Comparison of ENCODE assay signal across 17 cellular contexts in genomic region chr13:24243311-24243710, GRCh38.
A peak's percentile ranks its signal among the peaks of the same experiment; 100 is the strongest.
DNase-seq lines count a peak whose midpoint lies in the region; ATAC-seq, FAIRE-seq and TF ChIP-seq lines count a peak whose summit lies in the region.
"Had no signal": no experiment of that assay in that cellular context is flagged by ENCODE, and none has a peak within 500 bp of the region (broad histone marks: within the 10 kb centered on the region; RNA-seq: fewer than 3 reads in every experiment).

No MANE protein-coding gene starts in this region.

- H3K4me3 Mint-ChIP-seq in stimulated activated naive CD8-positive, alpha-beta T cell treated with anti-CD3 and anti-CD28 coated beads, Interleukin-15, amount 100 ng/mL, for 72 hours = no peak overlapping the region

- peak overlapping the region; percentile 18 for H3K27ac ChIP-seq in cardiac muscle cell
- no peak overlapping the region for H3K27ac ChIP-seq in upper lobe of left lung
- H3K27ac ChIP-seq: SK-N-MC had no signal

- no peaks in the 10 kb centered on the region for H3K27me3 ChIP-seq in cardiac muscle cell
- H3K27me3 ChIP-seq in upper lobe of left lung = no peaks in the 10 kb centered on the region

- TF ChIP-seq POLR2A in upper lobe of left lung (IDR thresholded peaks at IDR 0.05) = no peak

- WGBS in upper lobe of left lung, 2 donors = 49 to 71% methylated on average over 2 of the region's 2 CpGs

- TF ChIP-seq EP300 in upper lobe of left lung (IDR thresholded peaks at IDR 0.05) = no peak

- no peaks in the 10 kb centered on the region for H3K9me3 ChIP-seq in cardiac muscle cell (ENCODE audit: low read depth)
- no peaks in the 10 kb centered on the region for H3K9me3 ChIP-seq in upper lobe of left lung
- H3K9me3 ChIP-seq: Caco-2 had no signal

- no peak for FAIRE-seq in HTR-8/SVneo (lab: Jason Lieb, UNC)

- H3K27ac Mint-ChIP-seq in stimulated activated naive CD8-positive, alpha-beta T cell treated with anti-CD3 and anti-CD28 coated beads, Interleukin-15, amount 100 ng/mL, for 72 hours = no peak overlapping the region

- peaks cover 20% of the 10 kb centered on the region for H3K4me1 Mint-ChIP-seq in stimulated activated naive CD8-positive, alpha-beta T cell treated with anti-CD3 and anti-CD28 coated beads, Interleukin-15, amount 100 ng/mL, for 72 hours

- H3K27me3 Mint-ChIP-seq in stimulated activated naive CD8-positive, alpha-beta T cell treated with anti-CD3 and anti-CD28 coated beads, Interleukin-15, amount 100 ng/mL, for 72 hours = no peaks in the 10 kb centered on the region

- DNase-seq in cardiac muscle cell (ENCODE audit: low read depth in 1 of 2, low spot score in 1 of 2) (no peak), cardiac septum (ENCODE audit: low spot score) (no peak), NOMO-1 treated with dmso at 0.1 percent for 144 hours (lab: John Stamatoyannopoulos, UW; ENCODE audit: unreplicated experiment) (peak; percentile 67), fibroblast of gingiva (ENCODE audit: low read depth) (peak; percentile 14), upper lobe of left lung (no peak), HTR-8/SVneo (ENCODE audit: insufficient read length, low spot score) (no peak)
- DNase-seq in stimulated activated naive CD8-positive, alpha-beta T cell treated with anti-CD3 and anti-CD28 coated beads, Interleukin-15, amount 100 ng/mL, for 72 hours = no peak
- DNase-seq: 8988T, C1 segment of cervical spinal cord, Caco-2, HCEC 1CT, KBM-7, NCI-H2029, NCI-H2171 treated with DMSO at 0.1 percent for 48 hours, NCI-H510A had no signal

- TF ChIP-seq CTCF in cardiac muscle cell (IDR thresholded peaks at IDR 0.05; ENCODE audit: low read depth, low read length) (no peak), upper lobe of left lung (IDR thresholded peaks at IDR 0.05) (no peak)

- H3K36me3 ChIP-seq in cardiac muscle cell (no peaks in the 10 kb centered on the region), upper lobe of left lung (no peaks in the 10 kb centered on the region)

- H3K4me3 ChIP-seq in cardiac muscle cell (no peak overlapping the region), upper lobe of left lung (no peak overlapping the region)
- H3K4me3 ChIP-seq: SK-N-MC had no signal

- ATAC-seq in upper lobe of left lung (ENCODE audit: low FRiP score in 2 of 2) = peak; percentile 39 to 53
- ATAC-seq in GM18520 (IDR thresholded peaks at IDR 0.05; ENCODE audit: unreplicated experiment) = no peak
- no peak for ATAC-seq in stimulated activated naive CD8-positive, alpha-beta T cell treated with anti-CD3 and anti-CD28 coated beads, Interleukin-15, amount 100 ng/mL, for 72 hours

- H3K9me3 Mint-ChIP-seq in stimulated activated naive CD8-positive, alpha-beta T cell treated with anti-CD3 and anti-CD28 coated beads, Interleukin-15, amount 100 ng/mL, for 72 hours = no peaks in the 10 kb centered on the region

- H3K4me1 ChIP-seq in cardiac muscle cell (ENCODE audit: low read depth) = peaks cover 19% of the 10 kb centered on the region
- H3K4me1 ChIP-seq in upper lobe of left lung = peaks cover 5% of the 10 kb centered on the region in 4 donors
- H3K4me1 ChIP-seq: Caco-2 had no signal

- intact Hi-C loops in cardiac septum (cut with DNase I) = no loop called here

Comparison
In these comparisons a context has a peak if more than half of its experiments do, and no peak if none do; other contexts are left out.
1. DNase-seq: peak in NOMO-1 treated with dmso at 0.1 percent for 144 hours (single experiment) and fibroblast of gingiva (single experiment); none in cardiac muscle cell (0 of 2), cardiac septum (single experiment), upper lobe of left lung (0 of 2), stimulated activated naive CD8-positive, alpha-beta T cell treated with anti-CD3 and anti-CD28 coated beads, Interleukin-15, amount 100 ng/mL, for 72 hours (0 of 2) and HTR-8/SVneo (single experiment).
2. ATAC-seq: peak in upper lobe of left lung (2 of 2); none in GM18520 (single experiment) and stimulated activated naive CD8-positive, alpha-beta T cell treated with anti-CD3 and anti-CD28 coated beads, Interleukin-15, amount 100 ng/mL, for 72 hours (single experiment).